ENCODE assay signal across 9 cellular contexts in the genomic region with DNA sequence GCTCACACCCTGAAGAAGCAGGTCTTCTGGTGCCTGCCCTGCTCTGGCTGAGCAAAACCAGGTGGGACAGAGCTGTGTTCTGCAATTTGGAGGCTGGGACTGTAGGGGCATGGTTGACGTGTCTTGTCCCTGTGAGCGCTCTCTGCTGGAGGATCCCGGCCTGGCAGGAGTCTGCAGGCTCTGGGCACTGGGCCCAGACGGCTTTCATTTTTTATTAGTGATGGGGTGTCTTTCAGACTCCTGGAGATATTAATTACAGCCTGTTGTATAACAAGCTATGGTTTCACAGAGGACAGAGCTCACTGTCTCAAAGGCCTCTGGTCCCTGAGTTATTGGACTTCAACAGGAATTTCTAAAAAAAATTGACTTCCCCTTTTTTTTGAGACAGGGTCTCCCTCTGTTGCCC. TPM values are rescaled to one million over a fixed set of nuclear protein-coding genes. Genes with fewer than 3 reads are reported as not detected.
DNase-seq lines count a peak whose midpoint lies in the region; ATAC-seq, FAIRE-seq and TF ChIP-seq lines count a peak whose summit lies in the region.
"Had no signal": no experiment of that assay in that cellular context is flagged by ENCODE, and none has a peak within 500 bp of the region (broad histone marks: within the 10 kb centered on the region; RNA-seq: fewer than 3 reads in every experiment).

No MANE protein-coding gene starts in this region.

- no peaks in the 10 kb centered on the region for H3K9me3 Mint-ChIP-seq in immature natural killer cell

- H3K4me1 Mint-ChIP-seq in immature natural killer cell: no peaks in the 10 kb centered on the region

- H3K9me3 ChIP-seq in SU-DHL-6 (ENCODE audit: insufficient read depth, low read length): no peaks in the 10 kb centered on the region
- no peaks in the 10 kb centered on the region for H3K9me3 ChIP-seq in K562 (replicated peaks; ENCODE audit: control insufficient read depth, insufficient read depth, low read depth, low read length)

- H3F3A ChIP-seq in SU-DHL-6 (ENCODE audit: insufficient read depth): no peaks in the 10 kb centered on the region

- peak; percentile 89 for FAIRE-seq in K562 (lab: Jason Lieb, UNC)

- CTCF ChIA-PET in K562 (lab: Yijun Ruan, JAX; ENCODE audit: low intra/inter-chr PET ratio): interaction anchor here (0.6 to 1.0 kb wide), 3 partner anchors 74 to 1007 kb away, joined by 3 to 4 read pairs (median 4); a partner anchor contains a TSS

- TF ChIP-seq POLR2A in K562 (conservative IDR thresholded peaks at IDR 0.05): no peak

- no peak overlapping the region for H2AFZ ChIP-seq in SU-DHL-6 (ENCODE audit: low read depth, low read length, severe bottlenecking)
- no peak overlapping the region for H2AFZ ChIP-seq in K562 (ENCODE audit: low read depth, low read length)

- no peaks in the 10 kb centered on the region for H3K9me2 ChIP-seq in SU-DHL-6 (replicated peaks; ENCODE audit: insufficient read depth, low read length)

- no peak overlapping the region for H3K27ac Mint-ChIP-seq in immature natural killer cell

- H3K9ac ChIP-seq in SU-DHL-6 (ENCODE audit: low read length) (no peak overlapping the region), K562 (ENCODE audit: insufficient read depth in 1 of 2, low read depth in 2 of 2, low read length in 2 of 2) (peak overlapping the region in 1 of 2 experiments; percentile 40; a peak in 1 of 4 replicates)

- H3K79me2 ChIP-seq in SU-DHL-6 (ENCODE audit: insufficient read depth, low read length): no peaks in the 10 kb centered on the region
- H3K79me2 ChIP-seq in K562 (ENCODE audit: control insufficient read depth, insufficient read depth, low read length): no peaks in the 10 kb centered on the region

- WGBS in K562 (ENCODE audit: insufficient coverage, low coverage, missing lambda C conversion rate): 3% methylated on average over 4 of the region's 4 CpGs

- POLR2A ChIA-PET in K562 (lab: Yijun Ruan, JAX): interaction anchor here (0.6 to 0.9 kb wide), 4 partner anchors 12 to 89 kb away, joined by 3 to 4 read pairs (median 3); no protein-coding TSS in a partner anchor

- intact Hi-C loops in K562 (cut with micrococcal nuclease): loop anchor here (1.0 kb wide), 3 partner anchors 73 to 231 kb away; no protein-coding TSS in a partner anchor

- BruUV-seq in K562 (replicated peaks; lab: Mats Ljungman, UMichigan): no TSS peak

- H3K27ac ChIP-seq in SU-DHL-6 (ENCODE audit: low read depth, low read length) (no peak overlapping the region), K562 (ENCODE audit: extremely low read depth, low read depth, low read length) (no peak overlapping the region)

- DNase-seq in D341Med (ENCODE audit: low spot score) (peak; percentile 79), HK-2 (ENCODE audit: unreplicated experiment) (peak; percentile 10), K562 (ENCODE audit: extremely low read depth in 1 of 4, low spot score in 3 of 4) (peak; percentile 50 to 78 (median 65)), immature natural killer cell (peak; percentile 23 to 52 (median 30)), amniotic stem cell (lab: John Stamatoyannopoulos, UW) (no peak)
- DNase-seq in stimulated activated CD4-positive, alpha-beta T cell treated with anti-CD3 and anti-CD28 coated beads, Interleukin-1b, Interleukin-23, amount 100 ng/mL, for 48 hours: peak; percentile 57

- in situ Hi-C loops in K562 (cut with MboI): loop anchor here (5.0 kb wide), 1 partner anchor 69 kb away; no protein-coding TSS in a partner anchor

- ATAC-seq in GM19397 (IDR thresholded peaks at IDR 0.05; ENCODE audit: unreplicated experiment): peak; percentile 72
- peak; percentile 100 for ATAC-seq in K562

- H3K9me1 ChIP-seq in K562 (ENCODE audit: control insufficient read depth, insufficient read depth, low read length): no peaks in the 10 kb centered on the region

- H3K27me3 ChIP-seq in SU-DHL-6 (ENCODE audit: low read length) (no peaks in the 10 kb centered on the region), K562 (ENCODE audit: control insufficient read depth in 2 of 2, insufficient read depth in 2 of 2, low read length in 2 of 2) (no peaks in the 10 kb centered on the region)

- H3K4me3 Mint-ChIP-seq in immature natural killer cell: no peak overlapping the region

- H3K4me3 ChIP-seq in SU-DHL-6 (ENCODE audit: insufficient read depth, low read length, poor library complexity, severe bottlenecking) (no peak overlapping the region), K562 (no peak overlapping the region)

- no peak for TF ChIP-seq EP300 in K562 (IDR thresholded peaks at IDR 0.05; ENCODE audit: low read length)

- TF ChIP-seq CTCF in SU-DHL-6 (IDR thresholded peaks at IDR 0.05; ENCODE audit: insufficient read depth, low read length, poor library complexity, severe bottlenecking) (peak; percentile 74), K562 (IDR thresholded peaks at IDR 0.05 in 2 of 3, conservative IDR thresholded peaks at IDR 0.05 in 1 of 3; ENCODE audit: insufficient read depth in 2 of 3, low read depth in 1 of 3, low read length in 3 of 3) (peak; percentile 90 to 99 (median 98))

- no peaks in the 10 kb centered on the region for H3K36me3 Mint-ChIP-seq in immature natural killer cell

- no peaks in the 10 kb centered on the region for H3K4me1 ChIP-seq in K562 (replicated peaks in 1 of 2; ENCODE audit: control insufficient read depth in 2 of 2, insufficient read depth in 2 of 2, low read length in 2 of 2)

- H3K27me3 Mint-ChIP-seq in immature natural killer cell (ENCODE audit: low read depth in 3 of 3): peaks cover 0 to 5% (median 5%) of the 10 kb centered on the region in 3 donors

- peak; percentile 54 to 76 for TF ChIP-seq RAD21 in K562 (CRISPR knock-in tag; conservative IDR thresholded peaks at IDR 0.05 in 1 of 2, IDR thresholded peaks at IDR 0.05 in 1 of 2)

- H3K36me3 ChIP-seq in SU-DHL-6 (ENCODE audit: low read length) (no peaks in the 10 kb centered on the region), K562 (ENCODE audit: control insufficient read depth, insufficient read depth, low read length) (no peaks in the 10 kb centered on the region)

- H3K4me2 ChIP-seq in SU-DHL-6 (ENCODE audit: low read depth, low read length, poor library complexity, severe bottlenecking) (no peak overlapping the region), K562 (ENCODE audit: insufficient read depth, low read length) (no peak overlapping the region)

- H4K20me1 ChIP-seq in SU-DHL-6 (ENCODE audit: low read depth, low read length): no peaks in the 10 kb centered on the region
- no peaks in the 10 kb centered on the region for H4K20me1 ChIP-seq in K562 (replicated peaks; ENCODE audit: control insufficient read depth, insufficient read depth, low read length)

TF ChIP-seq in K562, 482 proteins besides CTCF, POLR2A, EP300 and RAD21 (continues in another document):
- 0 out of 2 replicates have a peak, but pooled peaks have one; percentile 27 for TF ChIP-seq SMAD4 (CRISPR knock-in tag; conservative IDR thresholded peaks at IDR 0.05)

RNA-seq across cellular contexts. Expression of a gene that starts 29.5 kb away (rescaled TPM):
- total RNA-seq in K562 (2011; cell fraction: chromatin; rRNA removed; ENCODE audit: low replicate concordance): 2.3 and 8.1 TPM in 2 replicates
- 5.5 TPM in 2 replicates for total RNA-seq in K562 (2011; cell fraction: nucleolus; rRNA removed)
- total RNA-seq in K562 (2011; cell fraction: nucleoplasm; rRNA removed): 4.4 TPM in 2 replicates
- 5.9 and 6.3 TPM in 2 replicates for total RNA-seq in K562 (2014; rRNA removed)
- 2.8 and 5.2 TPM in 2 replicates for total RNA-seq in K562 (2014; rRNA removed; fragmentation: Illumina TruSeq; extraction: Trizol)
- total RNA-seq in K562 (2015; rRNA removed; fragmentation: Illumina TruSeq; extraction: Trizol): 6.0 and 6.2 TPM in 2 replicates
- total RNA-seq in K562 (2021): 14.2 and 16.7 TPM in 2 replicates
- 2.0 and 2.5 TPM in 2 replicates for polyA plus RNA-seq in K562 (2011; rRNA removed)
- polyA plus RNA-seq in K562 (2011; cell fraction: cytosol; rRNA removed): 3.7 and 4.2 TPM in 2 replicates
- polyA plus RNA-seq in K562 (2011; cell fraction: nucleus; rRNA removed): 3.1 and 6.2 TPM in 2 replicates
- polyA plus RNA-seq in K562 (2012): 4.2 and 6.5 TPM in 2 replicates
- polyA plus RNA-seq in K562 (2014; fragmentation: Illumina TruSeq; extraction: Trizol): 4.6 and 8.0 TPM in 2 replicates
- polyA plus RNA-seq in K562 (2014; fragmentation: Nextera tagmentation; extraction: Ambion mirVana): under 1 TPM; 0.56 to 0.63 TPM
- polyA plus RNA-seq in K562 (2014; rRNA removed): 4.3 and 6.2 TPM in 2 replicates
- polyA minus RNA-seq in K562 (2011; rRNA and poly(A)+ RNA removed): 1.4 and 2.5 TPM in 2 replicates
- polyA minus RNA-seq in K562 (2011; cell fraction: cytosol; rRNA and poly(A)+ RNA removed): 7.5 and 8.4 TPM in 2 replicates
- polyA minus RNA-seq in K562 (2011; cell fraction: nucleus; rRNA and poly(A)+ RNA removed): 2.2 and 3.3 TPM in 2 replicates
- 1 to 10 TPM; 1.7 to 3.4 (median 2.3) TPM for polyA plus RNA-seq in immature natural killer cell

RNA-seq across cellular contexts. Expression of a gene that starts 58.8 kb away (rescaled TPM):
- total RNA-seq in K562 (2011; cell fraction: chromatin; rRNA removed; ENCODE audit: low replicate concordance): not detected in 2 replicates
- not detected in 2 replicates for total RNA-seq in K562 (2011; cell fraction: nucleolus; rRNA removed)
- total RNA-seq in K562 (2011; cell fraction: nucleoplasm; rRNA removed): not detected in 2 replicates
- total RNA-seq in K562 (2014; rRNA removed): not detected in 2 replicates
- total RNA-seq in K562 (2014; rRNA removed; fragmentation: Illumina TruSeq; extraction: Trizol): not detected in 2 replicates
- not detected in 2 replicates for total RNA-seq in K562 (2015; rRNA removed; fragmentation: Illumina TruSeq; extraction: Trizol)
- 0.04 TPM in 1 of 2 replicates, not detected in the other for total RNA-seq in K562 (2021)
- not detected in 2 replicates for polyA plus RNA-seq in K562 (2011; rRNA removed)
- polyA plus RNA-seq in K562 (2011; cell fraction: cytosol; rRNA removed): not detected in 2 replicates
- not detected in 2 replicates for polyA plus RNA-seq in K562 (2011; cell fraction: nucleus; rRNA removed)
- 0.05 TPM in 1 of 2 replicates, not detected in the other for polyA plus RNA-seq in K562 (2012)
- polyA plus RNA-seq in K562 (2014; fragmentation: Illumina TruSeq; extraction: Trizol): not detected in 2 replicates
- not detected for polyA plus RNA-seq in K562 (2014; fragmentation: Nextera tagmentation; extraction: Ambion mirVana)
- polyA plus RNA-seq in K562 (2014; rRNA removed): not detected in 2 replicates
- not detected in 2 replicates for polyA minus RNA-seq in K562 (2011; rRNA and poly(A)+ RNA removed)
- not detected in 2 replicates for polyA minus RNA-seq in K562 (2011; cell fraction: cytosol; rRNA and poly(A)+ RNA removed)
- polyA minus RNA-seq in K562 (2011; cell fraction: nucleus; rRNA and poly(A)+ RNA removed): not detected in 2 replicates
- polyA plus RNA-seq in immature natural killer cell: under 1 TPM in 1 of 3 donors, not detected in 2; 0.23 TPM
- total RNA-seq: activated CD8-positive, alpha-beta memory T cell treated with anti-CD3 and anti-CD28 coated beads for 36 hours had no signal
